Comparison of ENCODE assay signal across 26 cellular contexts in genomic region chr11:71331631-71332030, GRCh38.
"Had no signal": no experiment of that assay in that cellular context is flagged by ENCODE, and none has a peak within 500 bp of the region (broad histone marks: within the 10 kb centered on the region; RNA-seq: fewer than 3 reads in every experiment).

No MANE protein-coding gene starts in this region.

- H3K27me3 ChIP-seq: Peyer's patch had no signal

- DNase-seq: activated CD4-positive, alpha-beta T cell treated with anti-CD3 and anti-CD28 coated beads for 48 hours; activated CD4-positive, alpha-beta T cell treated with anti-CD3 and anti-CD28 coated beads, Interleukin-2, amount 50 U/mL, for 4 hours; activated CD4-positive, CD25-positive, alpha-beta regulatory T cell treated with anti-CD3 and anti-CD28 coated beads, Interleukin-2, amount 50 U/mL, for 72 hours; activated CD8-positive, alpha-beta memory T cell treated with anti-CD3 and anti-CD28 coated beads, Interleukin-2, amount 50 U/mL, for 48 hours; activated CD8-positive, alpha-beta T cell treated with anti-CD3 and anti-CD28 coated beads, Interleukin-2, amount 10 ng/mL, durations not matched to agents 7 days and 5 days; activated naive CD4-positive, alpha-beta T cell treated with Interleukin-2 at 50 U/mL for 16 hours; activated naive CD8-positive, alpha-beta T cell treated with anti-CD3 and anti-CD28 coated beads, Interleukin-2, amount 50 U/mL, for 24 hours; activated T-cell treated with anti-CD3 and anti-CD28 coated beads, Interleukin-2, amount 50 U/mL, for 1 hour; amniotic stem cell; IMR-90; Kasumi-1; KBM-7; NCI-H1105 treated with DMSO at 0.1 percent for 48 hours; NCI-H1436 treated with DMSO at 0.1 percent for 48 hours; NCI-H187; NCI-H2081; NCI-H510A treated with DMSO at 0.1 percent for 48 hours; NCI-H69; NK-92 treated with Interleukin-12 subunit alpha and Interleukin-12 subunit beta, amount 100 ng/mL, for 24 hours; SIG-M5; T-helper 17 cell; T-helper 9 cell had no signal

- ATAC-seq: activated CD8-positive, alpha-beta T cell treated with anti-CD3 and anti-CD28 coated beads, Interleukin-2, amount 10 ng/mL, durations not matched to agents 7 days and 5 days; activated naive CD4-positive, alpha-beta T cell treated with anti-CD3 and anti-CD28 coated beads, Interleukin-2, amount 50 U/mL, for 72 hours; activated naive CD8-positive, alpha-beta T cell treated with anti-CD3 and anti-CD28 coated beads, Interleukin-2, amount 50 U/mL, for 24 hours; T-helper 17 cell; WTC11 had no signal

- H3K4me1 Mint-ChIP-seq: activated naive CD8-positive, alpha-beta T cell treated with anti-CD3 and anti-CD28 coated beads, Interleukin-2, amount 50 U/mL, for 24 hours; brain; T-helper 17 cell; WTC11 had no signal

- H3K27ac Mint-ChIP-seq: activated CD8-positive, alpha-beta T cell treated with anti-CD3 and anti-CD28 coated beads, Interleukin-2, amount 10 ng/mL, durations not matched to agents 7 days and 5 days; activated naive CD4-positive, alpha-beta T cell treated with anti-CD3 and anti-CD28 coated beads, Interleukin-2, amount 50 U/mL, for 72 hours; activated naive CD8-positive, alpha-beta T cell treated with anti-CD3 and anti-CD28 coated beads, Interleukin-2, amount 50 U/mL, for 24 hours; brain; T-helper 17 cell; WTC11 had no signal

- H3K4me3 ChIP-seq: Peyer's patch had no signal

- H3K4me3 Mint-ChIP-seq: activated CD8-positive, alpha-beta T cell treated with anti-CD3 and anti-CD28 coated beads, Interleukin-2, amount 10 ng/mL, durations not matched to agents 7 days and 5 days; activated naive CD8-positive, alpha-beta T cell treated with anti-CD3 and anti-CD28 coated beads, Interleukin-2, amount 50 U/mL, for 24 hours; brain; T-helper 17 cell; WTC11 had no signal

- H3K27ac ChIP-seq: Peyer's patch had no signal

- H3K36me3 ChIP-seq: Peyer's patch had no signal

- H3K27me3 Mint-ChIP-seq: activated naive CD8-positive, alpha-beta T cell treated with anti-CD3 and anti-CD28 coated beads, Interleukin-2, amount 50 U/mL, for 24 hours had no signal

- H3K4me1 ChIP-seq: Peyer's patch had no signal

- H3K36me3 Mint-ChIP-seq: brain had no signal
